9 cellular contexts compared by ENCODE assay signal in the genomic region with DNA sequence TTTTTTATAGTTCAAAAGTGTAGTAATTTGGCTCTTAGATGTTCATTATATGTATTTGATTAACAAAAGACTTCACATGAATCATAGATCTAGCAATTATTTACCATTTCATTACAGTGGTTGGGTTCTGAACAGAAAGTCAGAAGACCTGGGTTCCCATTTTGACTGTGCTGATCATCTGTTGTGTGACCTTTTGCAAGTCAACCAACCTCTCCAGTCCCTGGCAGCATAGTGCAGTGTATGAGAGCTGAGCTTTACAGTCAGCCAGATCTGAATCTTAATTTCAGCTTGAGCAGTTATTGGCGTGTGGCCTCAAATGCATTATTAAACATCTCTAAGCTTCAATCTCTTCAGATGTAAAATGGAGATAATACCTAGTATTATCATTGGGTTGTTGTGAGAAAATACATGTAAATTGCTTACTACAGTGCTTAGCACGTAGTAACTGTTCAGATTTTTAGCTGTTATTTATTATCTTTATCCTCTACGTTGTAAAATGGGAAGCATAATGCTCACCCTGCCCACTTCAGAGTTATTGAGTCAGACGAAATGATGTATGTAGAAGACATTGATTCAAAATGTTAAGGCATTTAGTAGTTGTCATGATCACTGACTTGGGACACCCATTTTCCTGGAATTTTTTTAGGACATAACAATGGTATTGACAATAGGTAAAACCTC.
A peak's percentile ranks its signal among the peaks of the same experiment; 100 is the strongest.
DNase-seq lines count a peak whose midpoint lies in the region; ATAC-seq, FAIRE-seq and TF ChIP-seq lines count a peak whose summit lies in the region.
"Had no signal": no experiment of that assay in that cellular context is flagged by ENCODE, and none has a peak within 500 bp of the region (broad histone marks: within the 10 kb centered on the region; RNA-seq: fewer than 3 reads in every experiment).

No MANE protein-coding gene starts in this region.

- peaks cover 0 to 28% (median 25%) of the 10 kb centered on the region in 4 donors for H3K4me1 ChIP-seq in sigmoid colon

- TF ChIP-seq CTCF in GM12864 (IDR thresholded peaks at IDR 0.05; ENCODE audit: low read depth, low read length, missing control alignments) (no peak), sigmoid colon (IDR thresholded peaks at IDR 0.05) (no peak), lower leg skin (IDR thresholded peaks at IDR 0.05) (no peak)

- intact Hi-C loops in sigmoid colon (cut with DNase I) (no loop called here), lower leg skin (cut with DNase I; ENCODE audit: low total_unique reads) (loop anchor here (5.0 kb wide), 1 partner anchor 628 kb away; no protein-coding TSS in a partner anchor)

- H3K27me3 ChIP-seq in sigmoid colon = no peaks in the 10 kb centered on the region

- H3K36me3 ChIP-seq in sigmoid colon = peaks cover 13 to 55% (median 25%) of the 10 kb centered on the region in 4 donors

- TF ChIP-seq EP300 in sigmoid colon (IDR thresholded peaks at IDR 0.05) = no peak

- no peak for DNase-seq in GM12864 (ENCODE audit: low read depth)
- DNase-seq in KG1 (lab: John Stamatoyannopoulos, UW) = peak; percentile 60
- DNase-seq in sigmoid colon = no peak
- DNase-seq in lower leg skin (ENCODE audit: low spot score in 2 of 2) = no peak
- DNase-seq in SHP77 (lab: John Stamatoyannopoulos, UW) = no peak
- DNase-seq in foreskin melanocyte = no peak

- peak overlapping the region in 3 of 4 donors; percentile 20 to 66 (median 55) for H3K27ac ChIP-seq in sigmoid colon

- WGBS in sigmoid colon, 2 donors = 57 to 80% methylated on average over 4 of the region's 4 CpGs
- 81 to 85% methylated on average over 4 of the region's 4 CpGs for WGBS in lower leg skin, 2 donors

- H3K9me3 ChIP-seq in sigmoid colon = no peaks in the 10 kb centered on the region

- FAIRE-seq in colon (lab: Jason Lieb, UNC) = peak; percentile 49
- FAIRE-seq: endometrium had no signal

- TF ChIP-seq POLR2A in sigmoid colon (IDR thresholded peaks at IDR 0.05) (no peak), lower leg skin (IDR thresholded peaks at IDR 0.05) (no peak)

- ATAC-seq in GM21423 (IDR thresholded peaks at IDR 0.05; ENCODE audit: unreplicated experiment) = peak; percentile 36

- H3K4me3 ChIP-seq in GM12864 (ENCODE audit: low read depth, low read length) = peak overlapping the region; percentile 65
- peak overlapping the region in 3 of 4 donors; percentile 33 to 39 (median 37) for H3K4me3 ChIP-seq in sigmoid colon
- H3K4me3 ChIP-seq in lower leg skin (ENCODE audit: low read depth, poor library complexity, severe bottlenecking) = no peak overlapping the region
